In genomic region chr1:56797079-56797685, GRCh38 we compare ENCODE assay signal across 14 cellular contexts. TPM values are rescaled to one million over a fixed set of nuclear protein-coding genes. Genes with fewer than 3 reads are reported as not detected.
DNase-seq lines count a peak whose midpoint lies in the region; ATAC-seq, FAIRE-seq and TF ChIP-seq lines count a peak whose summit lies in the region.
"Had no signal": no experiment of that assay in that cellular context is flagged by ENCODE, and none has a peak within 500 bp of the region (broad histone marks: within the 10 kb centered on the region; RNA-seq: fewer than 3 reads in every experiment).

No MANE protein-coding gene starts in this region.

- DNase-seq in NCI-H1092 treated with DMSO at 0.1 percent for 48 hours (lab: John Stamatoyannopoulos, UW): peak; percentile 29
- DNase-seq in NCI-H1092 (lab: John Stamatoyannopoulos, UW): no peak
- peak; percentile 93 for DNase-seq in NCI-H748 (lab: John Stamatoyannopoulos, UW; ENCODE audit: unreplicated experiment)
- peak; percentile 60 for DNase-seq in left ventricle myocardium superior
- peak; percentile 65 for DNase-seq in small intestine
- DNase-seq in NCI-H1436 (lab: John Stamatoyannopoulos, UW): no peak
- DNase-seq in kidney: no peak
- no peak for DNase-seq in stimulated activated CD4-positive, alpha-beta T cell treated with anti-CD3 and anti-CD28 coated beads, Interleukin-4, amount 100 ng/mL, for 1 hour
- DNase-seq: 8988T; CD4-positive, alpha-beta T cell; central memory CD4-positive, alpha-beta T cell had no signal

- intact Hi-C loops in left ventricle myocardium superior (cut with micrococcal nuclease) (no loop called here), kidney (cut with DNase I) (no loop called here)

- H3K9ac ChIP-seq in kidney (ENCODE audit: low read length in 2 of 2): no peak overlapping the region

- TF ChIP-seq CTCF in kidney (IDR thresholded peaks at IDR 0.05; ENCODE audit: borderline replicate concordance, extremely low read depth, insufficient read depth): no peak

- peak; percentile 69 for ATAC-seq in left ventricle myocardium superior
- ATAC-seq: activated naive CD4-positive, alpha-beta T cell treated with anti-CD3 and anti-CD28 coated beads, Interleukin-2, amount 50 U/mL, for 72 hours had no signal

- no peaks in the 10 kb centered on the region for H3K27me3 ChIP-seq in small intestine (ENCODE audit: control insufficient read depth in 2 of 2, insufficient read depth in 2 of 2, low read length in 2 of 2)

- FAIRE-seq in small intestine (lab: Jason Lieb, UNC) (no peak), kidney (lab: Jason Lieb, UNC) (no peak)

- H3K36me3 ChIP-seq in small intestine (ENCODE audit: control insufficient read depth in 2 of 2, insufficient read depth in 2 of 2, low read length in 2 of 2) (no peaks in the 10 kb centered on the region), kidney (ENCODE audit: control insufficient read depth in 1 of 2, insufficient read depth in 2 of 2, low read length in 2 of 2) (no peaks in the 10 kb centered on the region)
- H3K36me3 ChIP-seq: thoracic aorta had no signal

- no peak overlapping the region for H3K27ac ChIP-seq in small intestine (ENCODE audit: low read depth in 1 of 2, low read length in 1 of 2)
- H3K27ac ChIP-seq in kidney (ENCODE audit: low read depth in 2 of 2, low read length in 2 of 2): no peak overlapping the region
- H3K27ac ChIP-seq: epithelial cell of prostate, thoracic aorta had no signal

- H3K4me1 ChIP-seq in small intestine (ENCODE audit: control insufficient read depth in 2 of 2, insufficient read depth in 1 of 2, low read depth in 1 of 2, low read length in 1 of 2) (peaks cover 0 to 3% of the 10 kb centered on the region in 2 donors), kidney (ENCODE audit: control insufficient read depth in 1 of 2, insufficient read depth in 1 of 2, low read depth in 1 of 2, low read length in 2 of 2) (no peaks in the 10 kb centered on the region)

- no peak overlapping the region for H3K4me3 ChIP-seq in small intestine (ENCODE audit: low read depth in 1 of 2, low read length in 2 of 2)
- H3K4me3 ChIP-seq in kidney (ENCODE audit: low read length in 2 of 2): no peak overlapping the region
- H3K4me3 ChIP-seq: thoracic aorta had no signal

- H3K9me3 ChIP-seq in small intestine (ENCODE audit: control insufficient read depth, low read depth) (no peaks in the 10 kb centered on the region), kidney (ENCODE audit: control insufficient read depth in 1 of 2, low read length in 2 of 2) (no peaks in the 10 kb centered on the region)
- H3K9me3 ChIP-seq: thoracic aorta had no signal

- WGBS in small intestine, 3 donors: 25 to 62% (median 38%) methylated on average over 5 of the region's 5 CpGs

RNA-seq across cellular contexts. Expression of gene FYB2, which starts 22.0 kb away (rescaled TPM):
- total RNA-seq in left ventricle myocardium superior: 15.2 TPM
- polyA plus RNA-seq in small intestine: 1 to 10 TPM in 2 of 3 donors, not detected in 1; 1.1 to 1.2 TPM
- total RNA-seq in kidney: 5.5 TPM
- polyA plus RNA-seq in kidney (ENCODE audit: insufficient read depth, low read depth, low replicate concordance): 7.9 TPM
- total RNA-seq: activated naive CD4-positive, alpha-beta T cell treated with anti-CD3 and anti-CD28 coated beads, Interleukin-2, amount 50 U/mL, for 72 hours; CD4-positive, alpha-beta T cell; thoracic aorta had no signal

RNA-seq across cellular contexts. Expression of gene C8A, which starts 57.4 kb away (rescaled TPM):
- total RNA-seq in left ventricle myocardium superior (not detected), kidney (0.09 TPM)
- polyA plus RNA-seq in small intestine (1 to 10 TPM; 2.0 to 2.4 (median 2.2) TPM), kidney (ENCODE audit: insufficient read depth, low read depth, low replicate concordance) (not detected)
- total RNA-seq: activated naive CD4-positive, alpha-beta T cell treated with anti-CD3 and anti-CD28 coated beads, Interleukin-2, amount 50 U/mL, for 72 hours; CD4-positive, alpha-beta T cell; thoracic aorta had no signal

Comparison
In these comparisons a context has a peak if more than half of its experiments do, and no peak if none do; other contexts are left out.
1. DNase-seq: peak in NCI-H1092 treated with DMSO at 0.1 percent for 48 hours (single experiment), NCI-H748 (single experiment), left ventricle myocardium superior (single experiment) and small intestine (single experiment); none in NCI-H1092 (single experiment), NCI-H1436 (single experiment), kidney (single experiment) and stimulated activated CD4-positive, alpha-beta T cell treated with anti-CD3 and anti-CD28 coated beads, Interleukin-4, amount 100 ng/mL, for 1 hour (single experiment).